Comparison of ENCODE assay signal across 30 cellular contexts in genomic region chr2:239152916-239153305, GRCh38.
A peak's percentile ranks its signal among the peaks of the same experiment; 100 is the strongest.
DNase-seq lines count a peak whose midpoint lies in the region; ATAC-seq and TF ChIP-seq lines count a peak whose summit lies in the region.
"Had no signal": no experiment of that assay in that cellular context is flagged by ENCODE, and none has a peak within 500 bp of the region (broad histone marks: within the 10 kb centered on the region; RNA-seq: fewer than 3 reads in every experiment).

No MANE protein-coding gene starts in this region.

- CTCF ChIA-PET in activated naive CD4-positive, alpha-beta T cell treated with anti-CD3 and anti-CD28 coated beads for 36 hours (lab: Charles Lee) = interaction anchor here (0.6 kb wide), 1 partner anchor 499 kb away, joined by 3 read pairs; no protein-coding TSS in a partner anchor

- H3K9ac ChIP-seq in colonic mucosa (ENCODE audit: low read depth in 2 of 2, low read length in 2 of 2) = no peak overlapping the region
- H3K9ac ChIP-seq: GM23248, parathyroid adenoma had no signal

- H3K9me3 ChIP-seq in upper lobe of right lung (no peaks in the 10 kb centered on the region), colonic mucosa (no peaks in the 10 kb centered on the region), spleen (peaks cover 0 to 12% (median 0%) of the 10 kb centered on the region in 8 donors)
- H3K9me3 ChIP-seq: left lung, upper lobe of left lung had no signal

- H3K4me1 ChIP-seq in upper lobe of right lung = peaks cover 2% of the 10 kb centered on the region
- no peaks in the 10 kb centered on the region for H3K4me1 ChIP-seq in colonic mucosa
- peaks cover 0 to 47% (median 25%) of the 10 kb centered on the region in 6 donors for H3K4me1 ChIP-seq in spleen
- H3K4me1 ChIP-seq: left lung, parathyroid adenoma had no signal

- intact Hi-C loops in activated naive CD4-positive, alpha-beta T cell treated with anti-CD3 and anti-CD28 coated beads for 36 hours (cut with micrococcal nuclease) = no loop called here
- intact Hi-C loops in posterior vena cava (cut with DNase I) (no loop called here), upper lobe of right lung (cut with DNase I) (no loop called here), colonic mucosa (cut with DNase I) (no loop called here), spleen (cut with DNase I; ENCODE audit: low total_unique reads) (no loop called here)
- intact Hi-C loops in activated CD4-positive, alpha-beta T cell treated with anti-CD3 and anti-CD28 coated beads, Interleukin-2, amount 10 ng/mL, durations not matched to agents 24 days and 14 days (cut with micrococcal nuclease) = no loop called here

- no peak overlapping the region for H3K4me3 Mint-ChIP-seq in activated naive CD4-positive, alpha-beta T cell treated with anti-CD3 and anti-CD28 coated beads for 36 hours
- H3K4me3 Mint-ChIP-seq in activated CD4-positive, alpha-beta T cell treated with anti-CD3 and anti-CD28 coated beads, Interleukin-2, amount 10 ng/mL, durations not matched to agents 24 days and 14 days = no peak overlapping the region
- H3K4me3 Mint-ChIP-seq: brain; CD14-positive monocyte; stimulated activated naive CD8-positive, alpha-beta T cell treated with anti-CD3 and anti-CD28 coated beads, Interleukin-15, amount 100 ng/mL, for 72 hours; T-helper 2 cell treated with Interferon-gamma antibody and Interleukin-4, amounts not matched to agents 5 μg/mL and 100 μg/mL, for 36 hours had no signal

- H3K36me3 ChIP-seq in upper lobe of right lung (peaks cover 53% of the 10 kb centered on the region), colonic mucosa (no peaks in the 10 kb centered on the region), spleen (peaks cover 4 to 95% (median 44%) of the 10 kb centered on the region in 6 donors)

- peaks cover 10% of the 10 kb centered on the region for H3K4me1 Mint-ChIP-seq in activated naive CD4-positive, alpha-beta T cell treated with anti-CD3 and anti-CD28 coated beads for 36 hours (ENCODE audit: low read depth)
- peaks cover 13% of the 10 kb centered on the region for H3K4me1 Mint-ChIP-seq in activated CD4-positive, alpha-beta T cell treated with anti-CD3 and anti-CD28 coated beads, Interleukin-2, amount 10 ng/mL, durations not matched to agents 24 days and 14 days
- H3K4me1 Mint-ChIP-seq: brain, CD14-positive monocyte had no signal

- peaks cover 58% of the 10 kb centered on the region for H3K36me3 Mint-ChIP-seq in activated naive CD4-positive, alpha-beta T cell treated with anti-CD3 and anti-CD28 coated beads for 36 hours (ENCODE audit: low read depth)
- peaks cover 64% of the 10 kb centered on the region for H3K36me3 Mint-ChIP-seq in activated CD4-positive, alpha-beta T cell treated with anti-CD3 and anti-CD28 coated beads, Interleukin-2, amount 10 ng/mL, durations not matched to agents 24 days and 14 days (ENCODE audit: low read depth)

- 92 to 97% (median 94%) methylated on average over 7 of the region's 7 CpGs for WGBS in spleen, 5 donors

- TF ChIP-seq POLR2A in spleen (IDR thresholded peaks at IDR 0.05) = no peak

- H3K9me3 Mint-ChIP-seq in activated naive CD4-positive, alpha-beta T cell treated with anti-CD3 and anti-CD28 coated beads for 36 hours = peaks cover 4% of the 10 kb centered on the region
- no peaks in the 10 kb centered on the region for H3K9me3 Mint-ChIP-seq in activated CD4-positive, alpha-beta T cell treated with anti-CD3 and anti-CD28 coated beads, Interleukin-2, amount 10 ng/mL, durations not matched to agents 24 days and 14 days
- H3K9me3 Mint-ChIP-seq: brain; CD14-positive monocyte; stimulated activated naive CD8-positive, alpha-beta T cell treated with anti-CD3 and anti-CD28 coated beads, Interleukin-15, amount 100 ng/mL, for 72 hours had no signal

- no peaks in the 10 kb centered on the region for H3K27me3 Mint-ChIP-seq in activated naive CD4-positive, alpha-beta T cell treated with anti-CD3 and anti-CD28 coated beads for 36 hours (ENCODE audit: low read depth)
- H3K27me3 Mint-ChIP-seq in activated CD4-positive, alpha-beta T cell treated with anti-CD3 and anti-CD28 coated beads, Interleukin-2, amount 10 ng/mL, durations not matched to agents 24 days and 14 days = no peaks in the 10 kb centered on the region
- H3K27me3 Mint-ChIP-seq: brain; stimulated activated naive CD8-positive, alpha-beta T cell treated with anti-CD3 and anti-CD28 coated beads, Interleukin-15, amount 100 ng/mL, for 72 hours had no signal

- no peak overlapping the region for H3K4me3 ChIP-seq in coronary artery
- H3K4me3 ChIP-seq in upper lobe of right lung = no peak overlapping the region
- H3K4me3 ChIP-seq in colonic mucosa = no peak overlapping the region
- no peak overlapping the region for H3K4me3 ChIP-seq in spleen
- H3K4me3 ChIP-seq: GM23248, left lung, upper lobe of left lung had no signal

- ATAC-seq in upper lobe of right lung = no peak
- ATAC-seq: left lung; Panc1; stimulated activated naive CD8-positive, alpha-beta T cell treated with anti-CD3 and anti-CD28 coated beads, Interleukin-15, amount 100 ng/mL, for 72 hours had no signal

- DNase-seq in activated naive CD4-positive, alpha-beta T cell treated with anti-CD3 and anti-CD28 coated beads for 36 hours = peak; percentile 1
- no peak for DNase-seq in activated naive CD4-positive, alpha-beta T cell treated with anti-CD3 and anti-CD28 coated beads, Interleukin-2, amount 50 U/mL, for 16 hours
- DNase-seq in coronary artery (ENCODE audit: low spot score) (peak; percentile 4), posterior vena cava (ENCODE audit: low spot score) (peak; percentile 52), upper lobe of right lung (peak; percentile 13), colonic mucosa (no peak), spleen (no peak)
- no peak for DNase-seq in activated CD4-positive, alpha-beta T cell treated with anti-CD3 and anti-CD28 coated beads, Interleukin-2, amount 10 ng/mL, durations not matched to agents 24 days and 14 days
- DNase-seq: activated gamma-delta T cell; effector CD8-positive, alpha-beta T cell; EL; GM23248; KG1; MM.1S; NCI-H1417; NCI-H2029 treated with DMSO at 0.1 percent for 48 hours; NCI-H2227 treated with DMSO at 0.1 percent for 48 hours; NCI-H526 treated with DMSO at 0.1 percent for 48 hours; SHP77 treated with DMSO at 0.1 percent for 48 hours; stimulated activated CD8-positive, alpha-beta memory T cell treated with anti-CD3 and anti-CD28 coated beads, Interleukin-4, amount 100 ng/mL, for 48 hours had no signal

- H3K27ac ChIP-seq in coronary artery (no peak overlapping the region), upper lobe of right lung (no peak overlapping the region), colonic mucosa (no peak overlapping the region), spleen (no peak overlapping the region)
- H3K27ac ChIP-seq: epithelial cell of prostate, GM23248, HL-60, left lung, parathyroid adenoma, upper lobe of left lung had no signal

- TF ChIP-seq CTCF in coronary artery (IDR thresholded peaks at IDR 0.05) (no peak), upper lobe of right lung (IDR thresholded peaks at IDR 0.05) (no peak), colonic mucosa (IDR thresholded peaks at IDR 0.05) (no peak), spleen (IDR thresholded peaks at IDR 0.05 in 8 of 11, conservative IDR thresholded peaks at IDR 0.05 in 3 of 11) (no peak)

- no peak overlapping the region for H3K27ac Mint-ChIP-seq in activated naive CD4-positive, alpha-beta T cell treated with anti-CD3 and anti-CD28 coated beads for 36 hours
- H3K27ac Mint-ChIP-seq in activated CD4-positive, alpha-beta T cell treated with anti-CD3 and anti-CD28 coated beads, Interleukin-2, amount 10 ng/mL, durations not matched to agents 24 days and 14 days = no peak overlapping the region
- H3K27ac Mint-ChIP-seq: T-helper 2 cell treated with Interferon-gamma antibody and Interleukin-4, amounts not matched to agents 5 μg/mL and 100 μg/mL, for 36 hours had no signal

- H3K27me3 ChIP-seq in upper lobe of right lung (no peaks in the 10 kb centered on the region), colonic mucosa (no peaks in the 10 kb centered on the region), spleen (replicated peaks in 1 of 7) (no peaks in the 10 kb centered on the region)
- H3K27me3 ChIP-seq: left lung, upper lobe of left lung had no signal

Comparison
In these comparisons a context has a peak if more than half of its experiments do, and no peak if none do; other contexts are left out.
1. DNase-seq: peak in activated naive CD4-positive, alpha-beta T cell treated with anti-CD3 and anti-CD28 coated beads for 36 hours (single experiment), coronary artery (single experiment), posterior vena cava (single experiment) and upper lobe of right lung (single experiment); none in activated naive CD4-positive, alpha-beta T cell treated with anti-CD3 and anti-CD28 coated beads, Interleukin-2, amount 50 U/mL, for 16 hours (single experiment), colonic mucosa (single experiment), activated CD4-positive, alpha-beta T cell treated with anti-CD3 and anti-CD28 coated beads, Interleukin-2, amount 10 ng/mL, durations not matched to agents 24 days and 14 days (single experiment) and spleen (single experiment).